ENCODE assay signal across 1 cellular context in the genomic region with DNA sequence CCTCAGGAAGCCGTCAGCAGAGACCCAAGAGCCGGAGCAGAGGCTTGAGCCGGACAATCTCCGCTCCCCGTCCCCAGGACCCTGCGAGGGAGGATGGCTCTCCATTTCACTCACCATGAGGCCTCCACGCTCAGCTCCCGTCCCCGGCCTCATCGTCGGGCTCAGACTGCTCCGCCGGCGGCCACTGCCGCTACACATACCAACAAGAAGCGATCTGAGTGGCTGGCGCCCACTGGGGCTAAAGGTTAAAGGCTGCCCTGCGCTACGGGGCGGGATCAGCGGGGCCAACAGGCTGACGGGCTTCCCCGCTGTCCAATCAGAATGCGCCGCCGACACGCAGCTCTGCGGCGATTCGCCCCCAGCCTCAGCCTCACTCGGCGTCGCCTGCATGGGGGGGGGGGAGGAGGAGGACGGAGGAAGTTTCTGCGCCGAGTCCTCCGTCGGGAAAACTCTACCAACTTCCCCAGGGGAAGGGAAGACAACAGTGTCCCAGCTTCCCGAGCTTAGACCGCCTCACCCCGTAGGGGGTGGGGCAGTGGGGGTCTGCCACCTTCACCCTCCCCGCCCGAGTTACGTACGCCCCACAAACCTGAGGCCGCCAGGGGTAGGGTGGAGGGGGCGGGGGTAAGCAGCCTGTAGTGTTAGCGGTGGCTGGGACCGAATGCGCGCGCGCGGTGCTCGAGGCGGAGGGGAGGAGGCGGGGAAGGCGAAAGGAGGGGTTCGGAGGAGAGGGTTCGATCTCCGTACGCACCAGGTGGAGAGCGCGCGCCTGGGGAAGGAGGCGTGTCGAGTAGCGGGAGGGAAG.
TF ChIP-seq lines count a peak whose summit lies in the region.

A gene (minus strand): TSS at position 220 of the 805 bp plus-strand sequence. CDS start 22 bp downstream, at position 198.

TF ChIP-seq in HepG2, 621 proteins besides CTCF, POLR2A, EP300 and RAD21 (continued from another document and continues in another):
- TF ChIP-seq, protein P1, sequence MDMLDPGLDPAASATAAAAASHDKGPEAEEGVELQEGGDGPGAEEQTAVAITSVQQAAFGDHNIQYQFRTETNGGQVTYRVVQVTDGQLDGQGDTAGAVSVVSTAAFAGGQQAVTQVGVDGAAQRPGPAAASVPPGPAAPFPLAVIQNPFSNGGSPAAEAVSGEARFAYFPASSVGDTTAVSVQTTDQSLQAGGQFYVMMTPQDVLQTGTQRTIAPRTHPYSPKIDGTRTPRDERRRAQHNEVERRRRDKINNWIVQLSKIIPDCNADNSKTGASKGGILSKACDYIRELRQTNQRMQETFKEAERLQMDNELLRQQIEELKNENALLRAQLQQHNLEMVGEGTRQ (IDR thresholded peaks at IDR 0.05; ENCODE audit: low read depth, low read length) = no peak
- TF ChIP-seq, protein P1 (CRISPR knock-in tag; IDR thresholded peaks at IDR 0.05; ENCODE audit: borderline replicate concordance) = no peak
- TF ChIP-seq, protein P2, sequence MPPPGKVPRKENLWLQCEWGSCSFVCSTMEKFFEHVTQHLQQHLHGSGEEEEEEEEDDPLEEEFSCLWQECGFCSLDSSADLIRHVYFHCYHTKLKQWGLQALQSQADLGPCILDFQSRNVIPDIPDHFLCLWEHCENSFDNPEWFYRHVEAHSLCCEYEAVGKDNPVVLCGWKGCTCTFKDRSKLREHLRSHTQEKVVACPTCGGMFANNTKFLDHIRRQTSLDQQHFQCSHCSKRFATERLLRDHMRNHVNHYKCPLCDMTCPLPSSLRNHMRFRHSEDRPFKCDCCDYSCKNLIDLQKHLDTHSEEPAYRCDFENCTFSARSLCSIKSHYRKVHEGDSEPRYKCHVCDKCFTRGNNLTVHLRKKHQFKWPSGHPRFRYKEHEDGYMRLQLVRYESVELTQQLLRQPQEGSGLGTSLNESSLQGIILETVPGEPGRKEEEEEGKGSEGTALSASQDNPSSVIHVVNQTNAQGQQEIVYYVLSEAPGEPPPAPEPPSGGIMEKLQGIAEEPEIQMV (CRISPR knock-in tag; IDR thresholded peaks at IDR 0.05; ENCODE audit: low read depth) = peak; percentile 65; the same call in 1 of the 2 replicates
- TF ChIP-seq PAWR (CRISPR knock-in tag; IDR thresholded peaks at IDR 0.05; ENCODE audit: borderline replicate concordance) (peak; percentile 86; the same call in 1 of the 2 replicates), ZNF207 (IDR thresholded peaks at IDR 0.05; ENCODE audit: borderline replicate concordance) (no peak), TMF1 (CRISPR knock-in tag; IDR thresholded peaks at IDR 0.05; ENCODE audit: low read depth) (0 out of 2 replicates have a peak, but pooled peaks have one; percentile 54), CREB1 (IDR thresholded peaks at IDR 0.05) (peak; percentile 93), CREB1 (CRISPR knock-in tag; IDR thresholded peaks at IDR 0.05) (peak; percentile 97), ZNF720 (CRISPR knock-in tag; IDR thresholded peaks at IDR 0.05) (0 out of 2 replicates have a peak, but pooled peaks have one; percentile 57), ZSCAN29 (CRISPR knock-in tag; conservative IDR thresholded peaks at IDR 0.05) (0 out of 2 replicates have a peak, but pooled peaks have one; percentile 22), HOXA5 (CRISPR knock-in tag; IDR thresholded peaks at IDR 0.05) (peak; percentile 90), HMG20B (CRISPR knock-in tag; conservative IDR thresholded peaks at IDR 0.05) (no peak), MTF2 (CRISPR knock-in tag; IDR thresholded peaks at IDR 0.05; ENCODE audit: borderline replicate concordance) (0 out of 2 replicates have a peak, but pooled peaks have one; percentile 14), MIER3 (CRISPR knock-in tag; IDR thresholded peaks at IDR 0.05; ENCODE audit: borderline replicate concordance) (peak; percentile 31; the same call in 1 of the 2 replicates), ZEB1 (IDR thresholded peaks at IDR 0.05; ENCODE audit: insufficient replicate concordance, low read depth) (no peak), ZNF83 (CRISPR knock-in tag; IDR thresholded peaks at IDR 0.05; ENCODE audit: borderline replicate concordance) (no peak), ZNF552 (CRISPR knock-in tag; IDR thresholded peaks at IDR 0.05; ENCODE audit: borderline replicate concordance) (no peak)
- TF ChIP-seq, protein P3, sequence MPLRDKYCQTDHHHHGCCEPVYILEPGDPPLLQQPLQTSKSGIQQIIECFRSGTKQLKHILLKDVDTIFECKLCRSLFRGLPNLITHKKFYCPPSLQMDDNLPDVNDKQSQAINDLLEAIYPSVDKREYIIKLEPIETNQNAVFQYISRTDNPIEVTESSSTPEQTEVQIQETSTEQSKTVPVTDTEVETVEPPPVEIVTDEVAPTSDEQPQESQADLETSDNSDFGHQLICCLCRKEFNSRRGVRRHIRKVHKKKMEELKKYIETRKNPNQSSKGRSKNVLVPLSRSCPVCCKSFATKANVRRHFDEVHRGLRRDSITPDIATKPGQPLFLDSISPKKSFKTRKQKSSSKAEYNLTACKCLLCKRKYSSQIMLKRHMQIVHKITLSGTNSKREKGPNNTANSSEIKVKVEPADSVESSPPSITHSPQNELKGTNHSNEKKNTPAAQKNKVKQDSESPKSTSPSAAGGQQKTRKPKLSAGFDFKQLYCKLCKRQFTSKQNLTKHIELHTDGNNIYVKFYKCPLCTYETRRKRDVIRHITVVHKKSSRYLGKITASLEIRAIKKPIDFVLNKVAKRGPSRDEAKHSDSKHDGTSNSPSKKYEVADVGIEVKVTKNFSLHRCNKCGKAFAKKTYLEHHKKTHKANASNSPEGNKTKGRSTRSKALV (CRISPR knock-in tag; IDR thresholded peaks at IDR 0.05) = no peak; the same call in 1 of the 2 replicates
- TF ChIP-seq, protein P4, sequence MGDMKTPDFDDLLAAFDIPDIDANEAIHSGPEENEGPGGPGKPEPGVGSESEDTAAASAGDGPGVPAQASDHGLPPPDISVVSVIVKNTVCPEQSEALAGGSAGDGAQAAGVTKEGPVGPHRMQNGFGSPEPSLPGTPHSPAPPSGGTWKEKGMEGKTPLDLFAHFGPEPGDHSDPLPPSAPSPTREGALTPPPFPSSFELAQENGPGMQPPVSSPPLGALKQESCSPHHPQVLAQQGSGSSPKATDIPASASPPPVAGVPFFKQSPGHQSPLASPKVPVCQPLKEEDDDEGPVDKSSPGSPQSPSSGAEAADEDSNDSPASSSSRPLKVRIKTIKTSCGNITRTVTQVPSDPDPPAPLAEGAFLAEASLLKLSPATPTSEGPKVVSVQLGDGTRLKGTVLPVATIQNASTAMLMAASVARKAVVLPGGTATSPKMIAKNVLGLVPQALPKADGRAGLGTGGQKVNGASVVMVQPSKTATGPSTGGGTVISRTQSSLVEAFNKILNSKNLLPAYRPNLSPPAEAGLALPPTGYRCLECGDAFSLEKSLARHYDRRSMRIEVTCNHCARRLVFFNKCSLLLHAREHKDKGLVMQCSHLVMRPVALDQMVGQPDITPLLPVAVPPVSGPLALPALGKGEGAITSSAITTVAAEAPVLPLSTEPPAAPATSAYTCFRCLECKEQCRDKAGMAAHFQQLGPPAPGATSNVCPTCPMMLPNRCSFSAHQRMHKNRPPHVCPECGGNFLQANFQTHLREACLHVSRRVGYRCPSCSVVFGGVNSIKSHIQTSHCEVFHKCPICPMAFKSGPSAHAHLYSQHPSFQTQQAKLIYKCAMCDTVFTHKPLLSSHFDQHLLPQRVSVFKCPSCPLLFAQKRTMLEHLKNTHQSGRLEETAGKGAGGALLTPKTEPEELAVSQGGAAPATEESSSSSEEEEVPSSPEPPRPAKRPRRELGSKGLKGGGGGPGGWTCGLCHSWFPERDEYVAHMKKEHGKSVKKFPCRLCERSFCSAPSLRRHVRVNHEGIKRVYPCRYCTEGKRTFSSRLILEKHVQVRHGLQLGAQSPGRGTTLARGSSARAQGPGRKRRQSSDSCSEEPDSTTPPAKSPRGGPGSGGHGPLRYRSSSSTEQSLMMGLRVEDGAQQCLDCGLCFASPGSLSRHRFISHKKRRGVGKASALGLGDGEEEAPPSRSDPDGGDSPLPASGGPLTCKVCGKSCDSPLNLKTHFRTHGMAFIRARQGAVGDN (CRISPR knock-in tag; IDR thresholded peaks at IDR 0.05) = peak; percentile 77
- TF ChIP-seq, protein P5, sequence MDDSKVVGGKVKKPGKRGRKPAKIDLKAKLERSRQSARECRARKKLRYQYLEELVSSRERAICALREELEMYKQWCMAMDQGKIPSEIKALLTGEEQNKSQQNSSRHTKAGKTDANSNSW (CRISPR knock-in tag; IDR thresholded peaks at IDR 0.05; ENCODE audit: borderline replicate concordance) = peak; percentile 45; the same call in 1 of the 2 replicates
- TF ChIP-seq, protein P6, sequence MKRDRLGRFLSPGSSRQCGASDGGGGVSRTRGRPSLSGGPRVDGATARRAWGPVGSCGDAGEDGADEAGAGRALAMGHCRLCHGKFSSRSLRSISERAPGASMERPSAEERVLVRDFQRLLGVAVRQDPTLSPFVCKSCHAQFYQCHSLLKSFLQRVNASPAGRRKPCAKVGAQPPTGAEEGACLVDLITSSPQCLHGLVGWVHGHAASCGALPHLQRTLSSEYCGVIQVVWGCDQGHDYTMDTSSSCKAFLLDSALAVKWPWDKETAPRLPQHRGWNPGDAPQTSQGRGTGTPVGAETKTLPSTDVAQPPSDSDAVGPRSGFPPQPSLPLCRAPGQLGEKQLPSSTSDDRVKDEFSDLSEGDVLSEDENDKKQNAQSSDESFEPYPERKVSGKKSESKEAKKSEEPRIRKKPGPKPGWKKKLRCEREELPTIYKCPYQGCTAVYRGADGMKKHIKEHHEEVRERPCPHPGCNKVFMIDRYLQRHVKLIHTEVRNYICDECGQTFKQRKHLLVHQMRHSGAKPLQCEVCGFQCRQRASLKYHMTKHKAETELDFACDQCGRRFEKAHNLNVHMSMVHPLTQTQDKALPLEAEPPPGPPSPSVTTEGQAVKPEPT (CRISPR knock-in tag; IDR thresholded peaks at IDR 0.05; ENCODE audit: low read depth) = 0 out of 2 replicates have a peak, but pooled peaks have one; percentile 57
- TF ChIP-seq, protein P7, sequence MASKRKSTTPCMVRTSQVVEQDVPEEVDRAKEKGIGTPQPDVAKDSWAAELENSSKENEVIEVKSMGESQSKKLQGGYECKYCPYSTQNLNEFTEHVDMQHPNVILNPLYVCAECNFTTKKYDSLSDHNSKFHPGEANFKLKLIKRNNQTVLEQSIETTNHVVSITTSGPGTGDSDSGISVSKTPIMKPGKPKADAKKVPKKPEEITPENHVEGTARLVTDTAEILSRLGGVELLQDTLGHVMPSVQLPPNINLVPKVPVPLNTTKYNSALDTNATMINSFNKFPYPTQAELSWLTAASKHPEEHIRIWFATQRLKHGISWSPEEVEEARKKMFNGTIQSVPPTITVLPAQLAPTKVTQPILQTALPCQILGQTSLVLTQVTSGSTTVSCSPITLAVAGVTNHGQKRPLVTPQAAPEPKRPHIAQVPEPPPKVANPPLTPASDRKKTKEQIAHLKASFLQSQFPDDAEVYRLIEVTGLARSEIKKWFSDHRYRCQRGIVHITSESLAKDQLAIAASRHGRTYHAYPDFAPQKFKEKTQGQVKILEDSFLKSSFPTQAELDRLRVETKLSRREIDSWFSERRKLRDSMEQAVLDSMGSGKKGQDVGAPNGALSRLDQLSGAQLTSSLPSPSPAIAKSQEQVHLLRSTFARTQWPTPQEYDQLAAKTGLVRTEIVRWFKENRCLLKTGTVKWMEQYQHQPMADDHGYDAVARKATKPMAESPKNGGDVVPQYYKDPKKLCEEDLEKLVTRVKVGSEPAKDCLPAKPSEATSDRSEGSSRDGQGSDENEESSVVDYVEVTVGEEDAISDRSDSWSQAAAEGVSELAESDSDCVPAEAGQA (IDR thresholded peaks at IDR 0.05; ENCODE audit: low read depth) = peak; percentile 80; the same call in 1 of the 2 replicates
- TF ChIP-seq, protein P7 (CRISPR knock-in tag; IDR thresholded peaks at IDR 0.05; ENCODE audit: borderline replicate concordance) = no peak
